26 cellular contexts compared by ENCODE assay signal in the genomic region with DNA sequence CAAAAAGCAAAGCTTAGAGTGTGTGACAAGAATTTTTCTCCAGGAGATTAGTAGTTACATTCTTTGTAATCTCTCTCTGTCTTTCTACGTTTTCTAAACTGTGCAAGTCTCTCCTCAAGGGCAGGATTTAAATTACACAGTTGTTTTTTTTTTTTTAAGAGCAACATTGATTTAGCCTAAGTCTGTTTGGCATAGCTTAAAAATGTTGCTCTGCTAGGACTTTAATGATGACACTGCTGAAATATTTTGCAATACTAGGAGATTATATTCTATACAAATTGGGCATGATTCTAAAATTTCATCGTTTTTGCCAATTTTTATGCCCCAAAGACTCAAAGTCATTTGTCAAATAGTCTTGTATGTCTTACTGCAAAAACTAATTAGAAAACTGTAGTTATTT.
"Had no signal": no experiment of that assay in that cellular context is flagged by ENCODE, and none has a peak within 500 bp of the region (broad histone marks: within the 10 kb centered on the region; RNA-seq: fewer than 3 reads in every experiment).

No MANE protein-coding gene starts in this region.

- H2AFZ ChIP-seq: hepatocyte, neural progenitor cell had no signal

- H3K36me3 Mint-ChIP-seq: naive thymus-derived CD8-positive, alpha-beta T cell; neural progenitor cell had no signal

- H3K4me2 ChIP-seq: hepatocyte, neural progenitor cell had no signal

- H3K27ac ChIP-seq: breast epithelium, esophagus muscularis mucosa, gastroesophageal sphincter, hepatocyte, neural progenitor cell, transverse colon had no signal

- H3K27me3 Mint-ChIP-seq: activated CD4-positive, alpha-beta memory T cell treated with anti-CD3 and anti-CD28 coated beads, Interleukin-2, amount 10 ng/mL, durations not matched to agents 7 days and 5 days; activated T-cell treated with anti-CD3 and anti-CD28 coated beads, Interleukin-2, amount 50 U/mL, for 24 hours; dendritic cell treated with granulocyte-macrophage colony-stimulating factor and Interleukin-4, amounts not matched to agents 40 ng/mL and 50 ng/mL, for 4 days; T-helper 17 cell had no signal

- H3K9me3 Mint-ChIP-seq: activated CD4-positive, alpha-beta memory T cell treated with anti-CD3 and anti-CD28 coated beads, Interleukin-2, amount 10 ng/mL, durations not matched to agents 7 days and 5 days; activated CD4-positive, alpha-beta T cell treated with anti-CD3 and anti-CD28 coated beads, Interleukin-2, amount 10 ng/mL, durations not matched to agents 7 days and 5 days; dendritic cell treated with granulocyte-macrophage colony-stimulating factor and Interleukin-4, amounts not matched to agents 40 ng/mL and 50 ng/mL, for 4 days had no signal

- H3K4me3 Mint-ChIP-seq: activated CD4-positive, alpha-beta memory T cell treated with anti-CD3 and anti-CD28 coated beads, Interleukin-2, amount 10 ng/mL, durations not matched to agents 7 days and 5 days; activated CD4-positive, alpha-beta T cell treated with anti-CD3 and anti-CD28 coated beads, Interleukin-2, amount 10 ng/mL, durations not matched to agents 7 days and 5 days; activated T-cell treated with anti-CD3 and anti-CD28 coated beads, Interleukin-2, amount 50 U/mL, for 24 hours; activated T-helper 17 cell treated with anti-CD3 and anti-CD28 coated beads, Interleukin-2, amount 50 U/mL, for 72 hours; dendritic cell treated with granulocyte-macrophage colony-stimulating factor and Interleukin-4, amounts not matched to agents 40 ng/mL and 50 ng/mL, for 4 days; endodermal cell; naive thymus-derived CD8-positive, alpha-beta T cell; neural progenitor cell; T-helper 17 cell had no signal

- H3K4me1 ChIP-seq: breast epithelium, neural progenitor cell, transverse colon had no signal

- H3K9ac ChIP-seq: neural progenitor cell had no signal

- H3K79me2 ChIP-seq: hepatocyte had no signal

- H3K4me1 Mint-ChIP-seq: activated CD4-positive, alpha-beta memory T cell treated with anti-CD3 and anti-CD28 coated beads, Interleukin-2, amount 10 ng/mL, durations not matched to agents 7 days and 5 days; endodermal cell had no signal

- H3K36me3 ChIP-seq: breast epithelium, esophagus muscularis mucosa, gastroesophageal sphincter, neural progenitor cell, transverse colon had no signal

- H3K27me3 ChIP-seq: breast epithelium, esophagus muscularis mucosa, gastroesophageal sphincter, hepatocyte, neural progenitor cell, transverse colon had no signal

- H3K9me3 ChIP-seq: breast epithelium, esophagus muscularis mucosa, gastroesophageal sphincter, transverse colon had no signal

- DNase-seq: activated CD4-positive, alpha-beta memory T cell treated with anti-CD3 and anti-CD28 coated beads, Interleukin-2, amount 10 ng/mL, durations not matched to agents 7 days and 5 days; activated CD4-positive, alpha-beta T cell treated with anti-CD3 and anti-CD28 coated beads for 1 hour; activated CD4-positive, alpha-beta T cell treated with anti-CD3 and anti-CD28 coated beads, Interleukin-2, amount 10 ng/mL, durations not matched to agents 7 days and 5 days; activated CD8-positive, alpha-beta memory T cell treated with anti-CD3 and anti-CD28 coated beads, Interleukin-2, amount 50 U/mL, for 48 hours; activated gamma-delta T cell treated with Interleukin-2 at 50 U/mL for 16 hours; activated naive CD4-positive, alpha-beta T cell treated with anti-CD3 and anti-CD28 coated beads, Interleukin-2, amount 50 U/mL, for 16 hours; activated T-cell treated with anti-CD3 and anti-CD28 coated beads, Interleukin-2, amount 50 U/mL, for 24 hours; amygdala; central memory CD4-positive, alpha-beta T cell; endodermal cell; left cardiac atrium; left ventricle myocardium superior; naive thymus-derived CD8-positive, alpha-beta T cell; posterior cingulate gyrus; right cardiac atrium; stimulated activated CD4-positive, alpha-beta T cell treated with anti-CD3 and anti-CD28 coated beads, Interleukin-2, amount 100 ng/mL, for 48 hours; stimulated activated naive CD4-positive, alpha-beta T cell treated with Interleukin-2 at 50 U/mL for 16 hours; T-helper 17 cell; transverse colon had no signal

- H3K27ac Mint-ChIP-seq: activated CD4-positive, alpha-beta memory T cell treated with anti-CD3 and anti-CD28 coated beads, Interleukin-2, amount 10 ng/mL, durations not matched to agents 7 days and 5 days; activated CD4-positive, alpha-beta T cell treated with anti-CD3 and anti-CD28 coated beads, Interleukin-2, amount 10 ng/mL, durations not matched to agents 7 days and 5 days; activated T-cell treated with anti-CD3 and anti-CD28 coated beads, Interleukin-2, amount 50 U/mL, for 24 hours; activated T-helper 17 cell treated with anti-CD3 and anti-CD28 coated beads, Interleukin-2, amount 50 U/mL, for 72 hours; dendritic cell treated with granulocyte-macrophage colony-stimulating factor and Interleukin-4, amounts not matched to agents 40 ng/mL and 50 ng/mL, for 4 days; endodermal cell; naive thymus-derived CD8-positive, alpha-beta T cell; neural progenitor cell; T-helper 17 cell had no signal

- ATAC-seq: activated T-helper 17 cell treated with anti-CD3 and anti-CD28 coated beads, Interleukin-2, amount 50 U/mL, for 72 hours; gastroesophageal sphincter; left cardiac atrium; left ventricle myocardium superior; naive thymus-derived CD8-positive, alpha-beta T cell; right cardiac atrium; T-helper 17 cell had no signal

- H3K4me3 ChIP-seq: breast epithelium, esophagus muscularis mucosa, hepatocyte, neural progenitor cell, transverse colon had no signal
